Comparison of ENCODE assay signal across 7 cellular contexts in the genomic region with DNA sequence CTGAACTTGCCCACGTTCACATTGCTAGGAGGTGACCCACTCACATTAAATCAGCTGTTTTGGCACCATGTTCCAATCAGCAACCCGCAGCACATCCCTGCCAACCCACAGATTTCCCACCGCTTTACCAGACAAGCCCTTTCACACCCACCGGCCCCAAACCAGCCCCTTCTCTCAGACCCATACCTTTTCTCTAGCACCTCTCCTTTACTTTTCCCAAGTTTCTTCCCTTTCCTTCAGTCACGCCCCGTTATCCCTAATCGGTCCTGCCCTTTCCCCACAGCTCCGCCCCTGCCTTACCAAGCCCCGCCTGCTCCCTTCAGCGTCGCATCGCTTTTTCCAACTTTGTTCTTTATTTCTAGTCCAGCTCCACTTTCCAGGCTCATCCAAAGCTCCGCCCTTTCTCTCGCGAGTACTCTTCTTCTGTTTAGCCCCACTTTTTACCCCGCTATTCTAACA. TPM values are rescaled to one million over a fixed set of nuclear protein-coding genes. Genes with fewer than 3 reads are reported as not detected.
DNase-seq lines count a peak whose midpoint lies in the region; ATAC-seq and TF ChIP-seq lines count a peak whose summit lies in the region.

No MANE protein-coding gene starts in this region.

- H3K4me3 ChIP-seq in GM12865 (ENCODE audit: low read depth, low read length) = peak overlapping the region; percentile 81
- peak overlapping the region; percentile 72 for H3K4me3 ChIP-seq in HUES6 (ENCODE audit: low read depth, low read length)
- H3K4me3 ChIP-seq in iPS-18c (ENCODE audit: insufficient read depth, low read depth, low read length) = peak overlapping the region; percentile 69

- DNase-seq in GM12865 (ENCODE audit: low read depth) = no peak
- no peak for DNase-seq in activated naive CD8-positive, alpha-beta T cell treated with anti-CD3 and anti-CD28 coated beads, Interleukin-2, amount 10 ng/mL, durations not matched to agents 7 days and 5 days
- no peak for DNase-seq in stimulated activated naive B cell treated with anti-CD40 and anti-IgM and Interleukin-4, amounts not matched to agents 10 μg/mL and 1 μg/mL and 100 μg/mL, for 72 hours
- no peak for DNase-seq in stimulated activated CD4-positive, alpha-beta T cell treated with anti-CD3 and anti-CD28 coated beads, Interleukin-4, amount 100 ng/mL, for 4 hours

- peak overlapping the region; percentile 48 for H3K9ac ChIP-seq in HUES6 (ENCODE audit: low read length)

- POLR2A ChIA-PET in activated naive CD8-positive, alpha-beta T cell treated with anti-CD3 and anti-CD28 coated beads, Interleukin-2, amount 10 ng/mL, durations not matched to agents 7 days and 5 days (lab: Charles Lee) = interaction anchor here (0.6 to 5.4 kb wide), 12 partner anchors 18 to 1556 kb away, joined by 3 to 65 read pairs (median 5); a partner anchor contains a TSS

- no peaks in the 10 kb centered on the region for H3K9me3 ChIP-seq in HUES6 (ENCODE audit: control insufficient read depth, insufficient read depth, low read depth, low read length)
- H3K9me3 ChIP-seq in iPS-18c (ENCODE audit: control insufficient read depth, insufficient read depth, low read length) = no peaks in the 10 kb centered on the region

- H3K4me1 ChIP-seq in HUES6 (ENCODE audit: control insufficient read depth, insufficient read depth, low read length) = peaks cover 12% of the 10 kb centered on the region

- ATAC-seq in GM21526 (IDR thresholded peaks at IDR 0.05; ENCODE audit: low FRiP score, unreplicated experiment) = peak; percentile 27
- peak; percentile 38 for ATAC-seq in activated naive CD8-positive, alpha-beta T cell treated with anti-CD3 and anti-CD28 coated beads, Interleukin-2, amount 10 ng/mL, durations not matched to agents 7 days and 5 days (ENCODE audit: low read depth)
- peak; percentile 45 to 46 for ATAC-seq in stimulated activated naive B cell treated with anti-CD40 and anti-IgM and Interleukin-4, amounts not matched to agents 10 μg/mL and 1 μg/mL and 100 μg/mL, for 72 hours (replicated peaks)

- H3K4me3 Mint-ChIP-seq in activated naive CD8-positive, alpha-beta T cell treated with anti-CD3 and anti-CD28 coated beads, Interleukin-2, amount 10 ng/mL, durations not matched to agents 7 days and 5 days = peak overlapping the region; percentile 96
- H3K4me3 Mint-ChIP-seq in stimulated activated naive B cell treated with anti-CD40 and anti-IgM and Interleukin-4, amounts not matched to agents 10 μg/mL and 1 μg/mL and 100 μg/mL, for 72 hours = peak overlapping the region; percentile 87 to 94

- peaks cover 30% of the 10 kb centered on the region for H3K36me3 ChIP-seq in HUES6 (ENCODE audit: control insufficient read depth, insufficient read depth, low read length)

- peaks cover 13% of the 10 kb centered on the region for H3K36me3 Mint-ChIP-seq in activated naive CD8-positive, alpha-beta T cell treated with anti-CD3 and anti-CD28 coated beads, Interleukin-2, amount 10 ng/mL, durations not matched to agents 7 days and 5 days
- peaks cover 10 to 28% of the 10 kb centered on the region in 2 donors for H3K36me3 Mint-ChIP-seq in stimulated activated naive B cell treated with anti-CD40 and anti-IgM and Interleukin-4, amounts not matched to agents 10 μg/mL and 1 μg/mL and 100 μg/mL, for 72 hours

- peaks cover 57% of the 10 kb centered on the region for H3K4me1 Mint-ChIP-seq in activated naive CD8-positive, alpha-beta T cell treated with anti-CD3 and anti-CD28 coated beads, Interleukin-2, amount 10 ng/mL, durations not matched to agents 7 days and 5 days
- H3K4me1 Mint-ChIP-seq in stimulated activated naive B cell treated with anti-CD40 and anti-IgM and Interleukin-4, amounts not matched to agents 10 μg/mL and 1 μg/mL and 100 μg/mL, for 72 hours = peaks cover 42 to 62% of the 10 kb centered on the region in 2 donors

- no peaks in the 10 kb centered on the region for H3K27me3 ChIP-seq in HUES6 (ENCODE audit: control insufficient read depth, insufficient read depth, low read length)

- no peaks in the 10 kb centered on the region for H3K27me3 Mint-ChIP-seq in activated naive CD8-positive, alpha-beta T cell treated with anti-CD3 and anti-CD28 coated beads, Interleukin-2, amount 10 ng/mL, durations not matched to agents 7 days and 5 days
- no peaks in the 10 kb centered on the region for H3K27me3 Mint-ChIP-seq in stimulated activated naive B cell treated with anti-CD40 and anti-IgM and Interleukin-4, amounts not matched to agents 10 μg/mL and 1 μg/mL and 100 μg/mL, for 72 hours

- peak overlapping the region; percentile 96 for H3K27ac Mint-ChIP-seq in activated naive CD8-positive, alpha-beta T cell treated with anti-CD3 and anti-CD28 coated beads, Interleukin-2, amount 10 ng/mL, durations not matched to agents 7 days and 5 days
- H3K27ac Mint-ChIP-seq in stimulated activated naive B cell treated with anti-CD40 and anti-IgM and Interleukin-4, amounts not matched to agents 10 μg/mL and 1 μg/mL and 100 μg/mL, for 72 hours = peak overlapping the region; percentile 99

- H3K27ac ChIP-seq in HUES6 (ENCODE audit: low read depth, low read length) = no peak overlapping the region

- H3K9me3 Mint-ChIP-seq in activated naive CD8-positive, alpha-beta T cell treated with anti-CD3 and anti-CD28 coated beads, Interleukin-2, amount 10 ng/mL, durations not matched to agents 7 days and 5 days = no peaks in the 10 kb centered on the region
- no peaks in the 10 kb centered on the region for H3K9me3 Mint-ChIP-seq in stimulated activated naive B cell treated with anti-CD40 and anti-IgM and Interleukin-4, amounts not matched to agents 10 μg/mL and 1 μg/mL and 100 μg/mL, for 72 hours

- TF ChIP-seq CTCF in GM12865 (IDR thresholded peaks at IDR 0.05; ENCODE audit: insufficient read depth, low read depth, low read length, missing control alignments) = no peak

RNA-seq across cellular contexts. Expression of a gene that starts 0.8 kb away (rescaled TPM):
- total RNA-seq in activated naive CD8-positive, alpha-beta T cell treated with anti-CD3 and anti-CD28 coated beads, Interleukin-2, amount 10 ng/mL, durations not matched to agents 7 days and 5 days = 10 to 100 TPM; 57.3 to 58.8 TPM

RNA-seq across cellular contexts. Expression of a gene that starts 19.0 kb away (rescaled TPM):
- total RNA-seq in activated naive CD8-positive, alpha-beta T cell treated with anti-CD3 and anti-CD28 coated beads, Interleukin-2, amount 10 ng/mL, durations not matched to agents 7 days and 5 days = 10 to 100 TPM; 41.3 to 46.1 TPM

RNA-seq across cellular contexts. Expression of a gene that starts 27.1 kb away (rescaled TPM):
- 1 to 10 TPM in 1 of 2 experiments, not detected in 1; 1.1 TPM for total RNA-seq in activated naive CD8-positive, alpha-beta T cell treated with anti-CD3 and anti-CD28 coated beads, Interleukin-2, amount 10 ng/mL, durations not matched to agents 7 days and 5 days

RNA-seq across cellular contexts. Expression of a gene that starts 39.0 kb away (rescaled TPM):
- 10 to 100 TPM; 25.2 to 26.9 TPM for total RNA-seq in activated naive CD8-positive, alpha-beta T cell treated with anti-CD3 and anti-CD28 coated beads, Interleukin-2, amount 10 ng/mL, durations not matched to agents 7 days and 5 days
